Comparison of ENCODE assay signal across 29 cellular contexts in the genomic region with DNA sequence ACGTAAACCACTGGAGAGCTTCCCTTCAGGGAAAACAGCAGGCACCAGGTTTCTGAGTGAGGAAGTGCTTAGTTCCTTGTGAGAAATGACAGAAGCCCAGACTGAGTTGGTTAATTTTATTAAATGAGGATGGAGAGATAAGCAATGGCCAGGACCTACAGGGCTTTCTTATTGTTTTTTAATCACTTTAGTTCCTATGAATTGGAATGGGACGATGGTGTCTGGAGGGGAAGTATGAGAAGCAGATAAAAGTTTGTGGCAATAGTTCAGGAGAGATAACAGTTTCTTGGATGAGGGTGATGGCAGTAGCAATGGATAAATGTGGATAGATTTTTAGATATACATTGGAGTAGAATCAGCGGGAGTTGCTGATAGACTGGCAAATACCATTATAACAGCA.
"Had no signal": no experiment of that assay in that cellular context is flagged by ENCODE, and none has a peak within 500 bp of the region (broad histone marks: within the 10 kb centered on the region; RNA-seq: fewer than 3 reads in every experiment).

No MANE protein-coding gene starts in this region.

- ATAC-seq: activated CD8-positive, alpha-beta T cell treated with anti-CD3 and anti-CD28 coated beads for 36 hours; Panc1 had no signal

- H3K36me3 ChIP-seq: ascending aorta, cardiac muscle cell, colonic mucosa, SJCRH30 had no signal

- H3K9me3 Mint-ChIP-seq: activated CD4-positive, alpha-beta T cell treated with anti-CD3 and anti-CD28 coated beads, Interleukin-2, amount 10 ng/mL, durations not matched to agents 24 days and 14 days; activated CD8-positive, alpha-beta T cell treated with anti-CD3 and anti-CD28 coated beads for 36 hours; activated naive CD4-positive, alpha-beta T cell treated with anti-CD3 and anti-CD28 coated beads, Interleukin-2, amount 50 U/mL, for 24 hours; activated naive CD8-positive, alpha-beta T cell treated with anti-CD3 and anti-CD28 coated beads, Interleukin-2, amount 10 ng/mL, durations not matched to agents 7 days and 5 days; activated T-helper 2 cell treated with anti-CD3 and anti-CD28 coated beads, Interferon-gamma antibody, Interleukin-2, Interleukin-4, amounts not matched to agents 10 μg/mL and 5 μg/mL and 100 μg/mL, durations not matched to agents 14 hours and 24 hours and 36 hours; T-helper 1 cell treated with Interleukin-12 subunit alpha and Interleukin-12 subunit beta and Interleukin-4 antibody, amounts not matched to agents 30 μg/mL and 1 μg/mL, for 36 hours; T-helper 2 cell treated with Interferon-gamma antibody and Interleukin-4, amounts not matched to agents 5 μg/mL and 100 μg/mL, for 36 hours had no signal

- H3K4me1 Mint-ChIP-seq: activated CD4-positive, alpha-beta T cell treated with anti-CD3 and anti-CD28 coated beads, Interleukin-2, amount 10 ng/mL, durations not matched to agents 24 days and 14 days; activated naive CD4-positive, alpha-beta T cell treated with anti-CD3 and anti-CD28 coated beads, Interleukin-2, amount 50 U/mL, for 24 hours; activated naive CD8-positive, alpha-beta T cell treated with anti-CD3 and anti-CD28 coated beads, Interleukin-2, amount 10 ng/mL, durations not matched to agents 7 days and 5 days; central memory CD8-positive, alpha-beta T cell had no signal

- H3K27ac ChIP-seq: ascending aorta, cardiac muscle cell, colonic mucosa, SJCRH30 had no signal

- H3K27ac Mint-ChIP-seq: activated CD4-positive, alpha-beta T cell treated with anti-CD3 and anti-CD28 coated beads, Interleukin-2, amount 10 ng/mL, durations not matched to agents 24 days and 14 days; activated CD8-positive, alpha-beta T cell treated with anti-CD3 and anti-CD28 coated beads for 36 hours; activated naive CD4-positive, alpha-beta T cell treated with anti-CD3 and anti-CD28 coated beads, Interleukin-2, amount 50 U/mL, for 24 hours; activated naive CD8-positive, alpha-beta T cell treated with anti-CD3 and anti-CD28 coated beads, Interleukin-2, amount 10 ng/mL, durations not matched to agents 7 days and 5 days; activated T-helper 2 cell treated with anti-CD3 and anti-CD28 coated beads, Interferon-gamma antibody, Interleukin-2, Interleukin-4, amounts not matched to agents 10 μg/mL and 5 μg/mL and 100 μg/mL, durations not matched to agents 14 hours and 24 hours and 36 hours; T-helper 1 cell treated with Interleukin-12 subunit alpha and Interleukin-12 subunit beta and Interleukin-4 antibody, amounts not matched to agents 30 μg/mL and 1 μg/mL, for 36 hours; T-helper 2 cell treated with Interferon-gamma antibody and Interleukin-4, amounts not matched to agents 5 μg/mL and 100 μg/mL, for 36 hours had no signal

- H3K27me3 ChIP-seq: ascending aorta, cardiac muscle cell, colonic mucosa, SJCRH30 had no signal

- H3K4me1 ChIP-seq: colonic mucosa had no signal

- H3K4me3 Mint-ChIP-seq: activated CD4-positive, alpha-beta T cell treated with anti-CD3 and anti-CD28 coated beads, Interleukin-2, amount 10 ng/mL, durations not matched to agents 24 days and 14 days; activated CD8-positive, alpha-beta T cell treated with anti-CD3 and anti-CD28 coated beads for 36 hours; activated naive CD4-positive, alpha-beta T cell treated with anti-CD3 and anti-CD28 coated beads, Interleukin-2, amount 50 U/mL, for 24 hours; activated naive CD8-positive, alpha-beta T cell treated with anti-CD3 and anti-CD28 coated beads, Interleukin-2, amount 10 ng/mL, durations not matched to agents 7 days and 5 days; central memory CD8-positive, alpha-beta T cell; T-helper 1 cell treated with Interleukin-12 subunit alpha and Interleukin-12 subunit beta and Interleukin-4 antibody, amounts not matched to agents 30 μg/mL and 1 μg/mL, for 36 hours; T-helper 2 cell treated with Interferon-gamma antibody and Interleukin-4, amounts not matched to agents 5 μg/mL and 100 μg/mL, for 36 hours had no signal

- H3K9me3 ChIP-seq: ascending aorta, colonic mucosa, SJCRH30 had no signal

- H3K27me3 Mint-ChIP-seq: activated CD4-positive, alpha-beta T cell treated with anti-CD3 and anti-CD28 coated beads, Interleukin-2, amount 10 ng/mL, durations not matched to agents 24 days and 14 days; activated CD8-positive, alpha-beta T cell treated with anti-CD3 and anti-CD28 coated beads for 36 hours; activated naive CD4-positive, alpha-beta T cell treated with anti-CD3 and anti-CD28 coated beads, Interleukin-2, amount 50 U/mL, for 24 hours; activated naive CD8-positive, alpha-beta T cell treated with anti-CD3 and anti-CD28 coated beads, Interleukin-2, amount 10 ng/mL, durations not matched to agents 7 days and 5 days; central memory CD8-positive, alpha-beta T cell had no signal

- H3K4me3 ChIP-seq: ascending aorta, cardiac muscle cell, colonic mucosa, SJCRH30 had no signal

- DNase-seq: activated CD4-positive, alpha-beta T cell treated with anti-CD3 and anti-CD28 coated beads, Interleukin-2, amount 10 ng/mL, durations not matched to agents 24 days and 14 days; activated CD4-positive, alpha-beta T cell treated with anti-CD3 and anti-CD28 coated beads, Interleukin-2, amount 50 U/mL, for 4 hours; activated CD8-positive, alpha-beta T cell treated with anti-CD3 and anti-CD28 coated beads for 36 hours; activated gamma-delta T cell; activated naive CD4-positive, alpha-beta T cell treated with Interleukin-2 at 50 U/mL for 16 hours; activated naive CD8-positive, alpha-beta T cell treated with anti-CD3 and anti-CD28 coated beads, Interleukin-2, amount 10 ng/mL, durations not matched to agents 7 days and 5 days; activated T-cell treated with anti-CD3 and anti-CD28 coated beads, Interleukin-2, amount 50 U/mL, for 1 hour; amygdala; colonic mucosa; NCI-H1092 treated with DMSO at 0.1 percent for 48 hours; NCI-H1417 treated with DMSO at 0.1 percent for 48 hours; NCI-H187 treated with DMSO at 0.1 percent for 48 hours; NCI-H2081; NCI-H2171 treated with DMSO at 0.1 percent for 48 hours; NCI-H2227 treated with DMSO at 0.1 percent for 48 hours; NCI-H446; NCI-H510A treated with DMSO at 0.1 percent for 48 hours; NCI-H526 treated with DMSO at 0.1 percent for 48 hours; NCI-H774; SHP77 had no signal

- H3K36me3 Mint-ChIP-seq: activated naive CD4-positive, alpha-beta T cell treated with anti-CD3 and anti-CD28 coated beads, Interleukin-2, amount 50 U/mL, for 24 hours; activated naive CD8-positive, alpha-beta T cell treated with anti-CD3 and anti-CD28 coated beads, Interleukin-2, amount 10 ng/mL, durations not matched to agents 7 days and 5 days had no signal
